In the genomic region with DNA sequence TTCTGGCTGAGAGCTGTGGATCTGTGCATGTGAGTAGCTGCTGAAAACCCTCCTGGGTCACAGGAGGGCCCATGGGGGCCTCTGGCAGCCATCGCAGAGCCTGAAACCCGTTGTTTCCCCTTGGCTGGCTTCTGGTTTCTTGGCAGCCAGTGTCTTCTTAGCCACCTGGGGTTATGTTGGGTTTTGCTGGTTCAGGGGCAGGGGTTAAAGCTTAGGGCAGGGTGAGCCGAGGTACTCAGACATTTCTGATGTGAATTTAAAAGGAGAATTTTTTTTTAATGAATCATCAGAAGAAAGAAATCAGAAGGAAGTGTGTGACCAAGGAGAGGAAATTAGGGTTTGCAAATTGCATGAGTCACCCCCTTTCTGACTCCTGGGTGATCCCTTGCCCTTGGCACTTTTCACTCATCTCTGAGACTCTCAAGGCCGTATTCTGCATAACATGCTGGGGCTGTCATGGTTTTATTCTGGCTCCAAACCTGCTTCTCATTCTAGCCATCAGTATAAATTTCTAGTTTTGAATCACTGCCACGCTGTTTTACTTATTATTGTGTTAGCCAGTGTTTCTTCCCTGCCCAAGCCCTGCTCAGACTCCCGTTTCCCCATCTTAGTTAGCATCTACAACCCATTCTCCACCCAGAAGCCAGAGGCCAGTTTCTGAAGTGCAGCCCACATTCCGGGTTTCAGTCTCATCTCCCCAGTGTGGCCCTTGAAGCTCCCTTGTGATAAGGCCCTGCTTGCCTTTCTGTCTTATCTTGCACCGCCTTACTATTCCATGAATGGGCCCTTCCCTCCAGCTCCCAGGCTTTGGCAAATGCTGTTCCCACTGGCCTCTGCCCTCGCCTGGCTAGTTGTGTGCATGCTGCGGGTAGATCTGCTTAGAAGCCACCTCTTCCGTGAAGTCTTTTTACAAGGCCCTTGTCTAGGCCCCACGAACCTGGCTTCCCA, we compare ENCODE assay signal across 8 cellular contexts. TPM values are rescaled to one million over a fixed set of nuclear protein-coding genes. Genes with fewer than 3 reads are reported as not detected.
DNase-seq lines count a peak whose midpoint lies in the region; ATAC-seq lines count a peak whose summit lies in the region.

No MANE protein-coding gene starts in this region.

- peaks cover 8% of the 10 kb centered on the region for H3K27me3 Mint-ChIP-seq in activated T-cell treated with anti-CD3 and anti-CD28 coated beads, Interleukin-2, amount 50 U/mL, for 4 hours (ENCODE audit: low read depth)

- H3K36me3 Mint-ChIP-seq in activated T-cell treated with anti-CD3 and anti-CD28 coated beads, Interleukin-2, amount 50 U/mL, for 4 hours (ENCODE audit: insufficient read depth): no peaks in the 10 kb centered on the region

- ATAC-seq in HG02852 (IDR thresholded peaks at IDR 0.05; ENCODE audit: unreplicated experiment): peak; percentile 49
- peak; percentile 96 to 97 for ATAC-seq in activated T-cell treated with anti-CD3 and anti-CD28 coated beads, Interleukin-2, amount 50 U/mL, for 4 hours

- H3K4me3 Mint-ChIP-seq in activated T-cell treated with anti-CD3 and anti-CD28 coated beads, Interleukin-2, amount 50 U/mL, for 4 hours: peak overlapping the region; percentile 48

- DNase-seq in DMS 273 (lab: John Stamatoyannopoulos, UW; ENCODE audit: unreplicated experiment) (peak; percentile 26), DMS 273 treated with DMSO at 0.1 percent for 48 hours (lab: John Stamatoyannopoulos, UW) (no peak), NOMO-1 (lab: John Stamatoyannopoulos, UW; ENCODE audit: unreplicated experiment in 2 of 2) (peak; percentile 67 to 81), glomerular endothelial cell (ENCODE audit: extremely low read depth, low read depth, low spot score) (peak; percentile 85), NCI-H2196 (lab: John Stamatoyannopoulos, UW; ENCODE audit: unreplicated experiment) (no peak)
- DNase-seq in activated T-cell treated with anti-CD3 and anti-CD28 coated beads, Interleukin-2, amount 50 U/mL, for 4 hours: peak; percentile 47
- DNase-seq in stimulated activated naive CD4-positive, alpha-beta T cell treated with Interleukin-2 at 50 U/mL for 16 hours (lab: John Stamatoyannopoulos, UW): peak; percentile 56

- H3K4me1 Mint-ChIP-seq in activated T-cell treated with anti-CD3 and anti-CD28 coated beads, Interleukin-2, amount 50 U/mL, for 4 hours (ENCODE audit: low read depth): peaks cover 89% of the 10 kb centered on the region

- H3K9me3 Mint-ChIP-seq in activated T-cell treated with anti-CD3 and anti-CD28 coated beads, Interleukin-2, amount 50 U/mL, for 4 hours: no peaks in the 10 kb centered on the region

RNA-seq across cellular contexts. Expression of a gene that starts 40.9 kb away (rescaled TPM):
- total RNA-seq in activated T-cell treated with anti-CD3 and anti-CD28 coated beads, Interleukin-2, amount 50 U/mL, for 4 hours: 1 to 10 TPM in 1 of 3 donors, under 1 TPM in 2; 0.66 to 1.1 (median 0.87) TPM
- total RNA-seq in glomerular endothelial cell: 28.4 and 29.1 TPM in 2 replicates

Comparison
In these comparisons a context has a peak if more than half of its experiments do, and no peak if none do; other contexts are left out.
1. DNase-seq: peak in DMS 273 (single experiment), NOMO-1 (2 of 2), activated T-cell treated with anti-CD3 and anti-CD28 coated beads, Interleukin-2, amount 50 U/mL, for 4 hours (single experiment), glomerular endothelial cell (single experiment) and stimulated activated naive CD4-positive, alpha-beta T cell treated with Interleukin-2 at 50 U/mL for 16 hours (single experiment); none in DMS 273 treated with DMSO at 0.1 percent for 48 hours (single experiment) and NCI-H2196 (single experiment).
2. RNA of a gene that starts 40.9 kb away (total RNA-seq): 28.4 to 29.1 TPM in glomerular endothelial cell; 0.66 to 1.1 TPM in activated T-cell treated with anti-CD3 and anti-CD28 coated beads, Interleukin-2, amount 50 U/mL, for 4 hours; every median in the first group is over 10 times any median in the second.